10 cellular contexts compared by ENCODE assay signal in the genomic region with DNA sequence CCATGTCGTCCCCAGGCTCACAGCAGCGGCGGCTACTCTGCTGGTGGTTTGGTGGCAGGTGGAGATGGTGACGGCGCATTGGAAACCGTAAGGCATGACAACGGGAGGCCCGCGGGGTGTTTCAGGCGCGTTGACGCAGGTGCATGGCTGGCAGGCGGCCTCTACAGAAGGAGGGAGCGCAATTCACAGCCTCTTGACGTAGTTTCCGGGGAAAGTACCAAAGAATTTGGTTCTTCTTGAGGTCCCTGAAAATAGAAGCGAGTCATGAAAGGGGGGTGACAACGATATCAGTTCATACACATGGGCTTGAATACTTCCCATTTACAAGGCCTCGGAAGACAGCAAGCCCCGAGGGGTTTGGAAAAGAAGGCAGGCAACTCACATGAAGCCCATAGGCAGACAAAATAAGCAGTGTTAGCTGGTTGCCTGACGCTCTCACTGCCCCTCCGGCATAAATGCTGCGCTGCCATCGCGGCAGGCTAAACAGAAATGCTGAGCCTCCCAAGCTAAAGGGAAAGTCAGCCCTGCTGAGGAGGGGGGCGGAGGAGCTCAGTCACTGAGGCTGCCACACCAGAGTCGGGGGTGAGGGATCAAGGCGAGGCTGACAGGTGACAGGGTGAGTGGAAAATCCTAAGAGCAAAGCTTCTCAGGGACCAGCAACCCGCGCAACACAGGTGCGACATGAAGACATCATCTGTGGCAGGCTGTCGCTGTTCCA. TPM values are rescaled to one million over a fixed set of nuclear protein-coding genes. Genes with fewer than 3 reads are reported as not detected.
DNase-seq lines count a peak whose midpoint lies in the region; ATAC-seq and TF ChIP-seq lines count a peak whose summit lies in the region.
"Had no signal": no experiment of that assay in that cellular context is flagged by ENCODE, and none has a peak within 500 bp of the region (broad histone marks: within the 10 kb centered on the region; RNA-seq: fewer than 3 reads in every experiment).

No MANE protein-coding gene starts in this region.

- TF ChIP-seq EP300 in ovary (IDR thresholded peaks at IDR 0.05), result no peak

- no peak for TF ChIP-seq POLR2A in ovary (IDR thresholded peaks at IDR 0.05)

- peak; percentile 99 for ATAC-seq in HG03439 (IDR thresholded peaks at IDR 0.05; ENCODE audit: unreplicated experiment)
- ATAC-seq: A549 had no signal

- peak overlapping the region; percentile 46; the same call in 1 of the 2 replicates for H3K9ac ChIP-seq in iPS-20b (ENCODE audit: low read depth, low read length)

- H3K36me3 ChIP-seq in iPS-20b (ENCODE audit: insufficient read depth, low read depth, low read length) (no peaks in the 10 kb centered on the region), ovary (no peaks in the 10 kb centered on the region)
- H3K36me3 ChIP-seq: upper lobe of left lung had no signal

- H3K27me3 ChIP-seq in iPS-20b (ENCODE audit: insufficient read depth, low read length) (peaks cover 26% of the 10 kb centered on the region), ovary (no peaks in the 10 kb centered on the region)
- H3K27me3 ChIP-seq: upper lobe of left lung had no signal

- H3K4me3 ChIP-seq in iPS-20b (ENCODE audit: low read length), result peak overlapping the region; percentile 60; the same call in 1 of the 2 replicates
- no peak overlapping the region for H3K4me3 ChIP-seq in ovary
- H3K4me3 ChIP-seq: A549 had no signal

- peak; percentile 5 for DNase-seq in NCI-H748 (lab: John Stamatoyannopoulos, UW; ENCODE audit: unreplicated experiment)
- no peak for DNase-seq in NCI-H748 treated with DMSO at 0.1 percent for 48 hours (lab: John Stamatoyannopoulos, UW)
- peak; percentile 38 for DNase-seq in activated T-cell treated with anti-CD3 and anti-CD28 coated beads for 1 hour (ENCODE audit: low read depth)
- DNase-seq in stimulated activated CD8-positive, alpha-beta memory T cell treated with anti-CD3 and anti-CD28 coated beads, Interleukin-4, amount 100 ng/mL, for 4 hours (ENCODE audit: low read depth in 2 of 2, low spot score in 1 of 2), result peak; percentile 2 to 24
- DNase-seq in middle frontal gyrus (ENCODE audit: extremely low spot score, low spot score), result no peak
- no peak for DNase-seq in ovary

- H3K4me1 ChIP-seq in iPS-20b (ENCODE audit: insufficient read depth, low read length) (peaks cover 30% of the 10 kb centered on the region), ovary (ENCODE audit: insufficient read depth) (peaks cover 4% of the 10 kb centered on the region)
- H3K4me1 ChIP-seq: A549 had no signal

- WGBS in ovary, 3 donors, result 80 to 85% (median 82%) methylated on average over 32 of the region's 32 CpGs

- no peak for TF ChIP-seq CTCF in ovary (IDR thresholded peaks at IDR 0.05)

- H3K27ac ChIP-seq in iPS-20b (ENCODE audit: low read length), result no peak overlapping the region
- H3K27ac ChIP-seq in ovary, result no peak overlapping the region
- H3K27ac ChIP-seq: A549, upper lobe of left lung had no signal

- intact Hi-C loops in ovary (cut with DNase I), result loop anchor here in 1 of 4 donors (10.0 kb wide), 1 partner anchor 383 kb away; a partner anchor contains a TSS

- H3K9me3 ChIP-seq in iPS-20b (ENCODE audit: insufficient read depth, low read depth, low read length) (no peaks in the 10 kb centered on the region), ovary (no peaks in the 10 kb centered on the region)
- H3K9me3 ChIP-seq: A549, upper lobe of left lung had no signal

RNA-seq across cellular contexts. Expression of a gene that starts 52.3 kb away (rescaled TPM):
- 100 to 1,000 TPM in 3 of 7 donors, 10 to 100 TPM in 4; 40.9 to 220 (median 78.7) TPM for total RNA-seq in ovary
- polyA plus RNA-seq in ovary, result 100 to 1,000 TPM in 1 of 2 donors, 10 to 100 TPM in 1; 49.5 to 146 TPM

Comparison
In these comparisons a context has a peak if more than half of its experiments do, and no peak if none do; other contexts are left out.
1. DNase-seq: peak in NCI-H748 (single experiment), activated T-cell treated with anti-CD3 and anti-CD28 coated beads for 1 hour (single experiment) and stimulated activated CD8-positive, alpha-beta memory T cell treated with anti-CD3 and anti-CD28 coated beads, Interleukin-4, amount 100 ng/mL, for 4 hours (2 of 2); none in NCI-H748 treated with DMSO at 0.1 percent for 48 hours (single experiment), middle frontal gyrus (single experiment) and ovary (0 of 5).